Comparison of ENCODE assay signal across 8 cellular contexts in the genomic region with DNA sequence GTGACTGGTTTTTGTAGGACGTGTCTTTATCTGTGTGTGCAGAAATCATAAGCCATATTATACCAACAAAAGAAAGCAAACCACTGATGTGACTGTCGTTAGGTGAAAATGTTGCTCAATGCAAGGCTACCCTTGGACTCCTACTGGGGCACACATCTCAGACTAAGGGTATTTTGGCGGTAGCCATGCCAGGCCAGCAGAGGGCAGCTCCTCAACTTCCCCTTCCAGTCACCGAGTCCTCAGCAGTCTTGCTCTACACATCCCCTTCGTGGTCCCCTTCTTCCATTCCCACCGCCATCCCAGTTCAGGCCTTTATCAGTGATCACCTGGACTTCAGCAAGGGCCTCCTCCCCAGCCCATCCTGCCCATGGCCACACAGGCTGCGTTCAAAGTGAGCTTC.
DNase-seq lines count a peak whose midpoint lies in the region; ATAC-seq and TF ChIP-seq lines count a peak whose summit lies in the region.

No MANE protein-coding gene starts in this region.

- no peaks in the 10 kb centered on the region for H3K9me3 Mint-ChIP-seq in WTC11

- DNase-seq in HuH-7 (ENCODE audit: low spot score), result peak; percentile 17
- peak; percentile 65 for DNase-seq in WTC11 (ENCODE audit: low spot score)
- DNase-seq in lung microvascular endothelial cell (ENCODE audit: low read depth in 2 of 2), result peak; percentile 21 to 30
- no peak for DNase-seq in posterior cingulate gyrus
- DNase-seq in esophagus squamous epithelium (lab: John Stamatoyannopoulos, UW), result no peak

- no peaks in the 10 kb centered on the region for H4K20me1 ChIP-seq in DOHH2 (ENCODE audit: control insufficient read depth, insufficient read depth, low read depth, low read length)

- WGBS in esophagus squamous epithelium, 2 donors, result 44 to 50% methylated on average over 7 of the region's 7 CpGs

- CTCF ChIA-PET in WTC11 (lab: Charles Lee), result interaction anchor here (0.6 to 2.2 kb wide), 14 partner anchors 9 to 208 kb away, joined by 3 to 12 read pairs (median 4); no protein-coding TSS in a partner anchor

- H3K79me2 ChIP-seq in DOHH2 (ENCODE audit: control insufficient read depth, low read length), result no peaks in the 10 kb centered on the region

- H3K4me3 Mint-ChIP-seq in WTC11, result no peak overlapping the region

- peak; percentile 41 for TF ChIP-seq CTCF in DOHH2 (IDR thresholded peaks at IDR 0.05; ENCODE audit: low read depth, low read length, poor library complexity, severe bottlenecking)
- TF ChIP-seq CTCF in WTC11 (IDR thresholded peaks at IDR 0.05), result peak; percentile 37; the same call in 1 of the 2 replicates
- TF ChIP-seq CTCF in esophagus squamous epithelium (IDR thresholded peaks at IDR 0.05), result peak in 2 of 6 experiments; percentile 9 to 39

- ATAC-seq in WTC11 (peak; percentile 96), HG03571 (IDR thresholded peaks at IDR 0.05; ENCODE audit: unreplicated experiment) (no peak), GM18517 (IDR thresholded peaks at IDR 0.05; ENCODE audit: unreplicated experiment) (no peak)

- no peaks in the 10 kb centered on the region; the same call in 1 of the 2 replicates for H3K27me3 Mint-ChIP-seq in WTC11 (ENCODE audit: low read depth)

- no peaks in the 10 kb centered on the region for H3K4me1 Mint-ChIP-seq in WTC11

- H3K27me3 ChIP-seq in DOHH2 (ENCODE audit: control insufficient read depth, low read length), result no peaks in the 10 kb centered on the region
- H3K27me3 ChIP-seq in esophagus squamous epithelium, result no peaks in the 10 kb centered on the region

- POLR2A ChIA-PET in WTC11 (lab: Charles Lee), result no interaction called here

- no peaks in the 10 kb centered on the region for H3K36me3 Mint-ChIP-seq in WTC11

- H3K27ac Mint-ChIP-seq in WTC11, result no peak overlapping the region

- H3K4me3 ChIP-seq in DOHH2 (ENCODE audit: low read length), result no peak overlapping the region
- no peak overlapping the region for H3K4me3 ChIP-seq in esophagus squamous epithelium

- TF ChIP-seq POLR2A in esophagus squamous epithelium (IDR thresholded peaks at IDR 0.05), result no peak

- H3K9me2 ChIP-seq in DOHH2 (replicated peaks; ENCODE audit: control insufficient read depth, low read length), result no peaks in the 10 kb centered on the region

- H3K9me3 ChIP-seq in DOHH2 (ENCODE audit: control insufficient read depth, insufficient read depth, low read length) (no peaks in the 10 kb centered on the region), esophagus squamous epithelium (no peaks in the 10 kb centered on the region)

- intact Hi-C loops in posterior cingulate gyrus (cut with DNase I), result no loop called here
- intact Hi-C loops in esophagus squamous epithelium (cut with DNase I), result no loop called here

- H3F3A ChIP-seq in DOHH2 (ENCODE audit: control insufficient read depth, insufficient read depth), result no peaks in the 10 kb centered on the region

- H3K36me3 ChIP-seq in DOHH2 (ENCODE audit: control insufficient read depth, low read length), result no peaks in the 10 kb centered on the region
- H3K36me3 ChIP-seq in esophagus squamous epithelium, result no peaks in the 10 kb centered on the region

- H3K27ac ChIP-seq in DOHH2 (ENCODE audit: low read depth, low read length), result no peak overlapping the region
- no peak overlapping the region for H3K27ac ChIP-seq in esophagus squamous epithelium

- H3K4me1 ChIP-seq in DOHH2 (ENCODE audit: control insufficient read depth, low read length) (no peaks in the 10 kb centered on the region), esophagus squamous epithelium (peaks cover 0 to 3% (median 0%) of the 10 kb centered on the region in 3 donors)

- no peak overlapping the region for H3K4me2 ChIP-seq in DOHH2 (ENCODE audit: low read length)

TF ChIP-seq in WTC11, 78 proteins besides CTCF, POLR2A, EP300 and RAD21:
- TF ChIP-seq NR3C1 (CRISPR knock-in tag; conservative IDR thresholded peaks at IDR 0.05; ENCODE audit: low read depth), result no peak
- TF ChIP-seq NFE2L1 (CRISPR knock-in tag; IDR thresholded peaks at IDR 0.05), result no peak

Comparison
In these comparisons a context has a peak if more than half of its experiments do, and no peak if none do; other contexts are left out.
1. DNase-seq: peak in HuH-7 (single experiment), WTC11 (single experiment) and lung microvascular endothelial cell (2 of 2); none in posterior cingulate gyrus (0 of 10) and esophagus squamous epithelium (single experiment).